8 cellular contexts compared by ENCODE assay signal in genomic region chr2:100580474-100581264, GRCh38. TPM values are rescaled to one million over a fixed set of nuclear protein-coding genes. Genes with fewer than 3 reads are reported as not detected.
DNase-seq lines count a peak whose midpoint lies in the region; ATAC-seq and TF ChIP-seq lines count a peak whose summit lies in the region.

No MANE protein-coding gene starts in this region.

- POLR2A ChIA-PET in activated CD4-positive, alpha-beta memory T cell treated with anti-CD3 and anti-CD28 coated beads, Interleukin-2, amount 10 ng/mL, durations not matched to agents 7 days and 5 days (lab: Charles Lee): interaction anchor here (0.9 to 8.2 kb wide), 8 partner anchors 9 to 63 kb away, joined by 3 to 105 read pairs (median 4); partner anchors contain the start of gene PDCL3
- POLR2A ChIA-PET in WTC11 (lab: Charles Lee): no interaction called here

- peaks cover 10% of the 10 kb centered on the region for H3K4me1 ChIP-seq in upper lobe of right lung

- H3K4me1 Mint-ChIP-seq in activated CD4-positive, alpha-beta memory T cell treated with anti-CD3 and anti-CD28 coated beads, Interleukin-2, amount 10 ng/mL, durations not matched to agents 7 days and 5 days: peaks cover 47% of the 10 kb centered on the region
- no peaks in the 10 kb centered on the region for H3K4me1 Mint-ChIP-seq in WTC11

- no peaks in the 10 kb centered on the region for H3K9me3 ChIP-seq in upper lobe of right lung

- no peaks in the 10 kb centered on the region for H3K9me3 Mint-ChIP-seq in activated CD4-positive, alpha-beta memory T cell treated with anti-CD3 and anti-CD28 coated beads, Interleukin-2, amount 10 ng/mL, durations not matched to agents 7 days and 5 days
- peaks cover 5% of the 10 kb centered on the region; the same call in 1 of the 2 replicates for H3K9me3 Mint-ChIP-seq in WTC11

- peak overlapping the region; percentile 92 for H3K27ac Mint-ChIP-seq in activated CD4-positive, alpha-beta memory T cell treated with anti-CD3 and anti-CD28 coated beads, Interleukin-2, amount 10 ng/mL, durations not matched to agents 7 days and 5 days
- no peak overlapping the region for H3K27ac Mint-ChIP-seq in WTC11

- peak overlapping the region; percentile 20 for H3K4me3 ChIP-seq in upper lobe of right lung

- peak; percentile 68 for DNase-seq in activated CD4-positive, alpha-beta memory T cell treated with anti-CD3 and anti-CD28 coated beads, Interleukin-2, amount 10 ng/mL, durations not matched to agents 7 days and 5 days
- DNase-seq in globus pallidus (ENCODE audit: low spot score) (peak; percentile 53), upper lobe of right lung (peak; percentile 69), WTC11 (ENCODE audit: low spot score) (no peak), ecto neural progenitor cell (ENCODE audit: low spot score) (no peak), DMS53 treated with DMSO at 0.1 percent for 48 hours (lab: John Stamatoyannopoulos, UW; ENCODE audit: unreplicated experiment) (no peak)

- peaks cover 2% of the 10 kb centered on the region for H3K27me3 Mint-ChIP-seq in activated CD4-positive, alpha-beta memory T cell treated with anti-CD3 and anti-CD28 coated beads, Interleukin-2, amount 10 ng/mL, durations not matched to agents 7 days and 5 days
- no peaks in the 10 kb centered on the region for H3K27me3 Mint-ChIP-seq in WTC11 (ENCODE audit: low read depth)

- H3K27ac ChIP-seq in upper lobe of right lung: peak overlapping the region; percentile 59

- H3K27me3 ChIP-seq in upper lobe of right lung: no peaks in the 10 kb centered on the region

- peak; percentile 56 for ATAC-seq in GM19468 (IDR thresholded peaks at IDR 0.05; ENCODE audit: extremely low read depth, unreplicated experiment)
- ATAC-seq in HG03520 (IDR thresholded peaks at IDR 0.05; ENCODE audit: unreplicated experiment): peak; percentile 70
- peak; percentile 93 for ATAC-seq in upper lobe of right lung
- ATAC-seq in WTC11: no peak

- peaks cover 19% of the 10 kb centered on the region for H3K36me3 ChIP-seq in upper lobe of right lung

- H3K4me3 Mint-ChIP-seq in activated CD4-positive, alpha-beta memory T cell treated with anti-CD3 and anti-CD28 coated beads, Interleukin-2, amount 10 ng/mL, durations not matched to agents 7 days and 5 days: peak overlapping the region; percentile 63
- H3K4me3 Mint-ChIP-seq in WTC11: no peak overlapping the region

- CTCF ChIA-PET in activated CD4-positive, alpha-beta memory T cell treated with anti-CD3 and anti-CD28 coated beads, Interleukin-2, amount 10 ng/mL, durations not matched to agents 7 days and 5 days (lab: Charles Lee): interaction anchor here (0.7 to 2.5 kb wide), 11 partner anchors 10 to 39 kb away, joined by 3 to 17 read pairs (median 4); partner anchors contain the start of gene PDCL3
- CTCF ChIA-PET in WTC11 (lab: Charles Lee): interaction anchor here (1.3 kb wide), 1 partner anchor 17 kb away, joined by 3 read pairs; no protein-coding TSS in a partner anchor

- no peak for TF ChIP-seq CTCF in upper lobe of right lung (IDR thresholded peaks at IDR 0.05)
- no peak for TF ChIP-seq CTCF in WTC11 (IDR thresholded peaks at IDR 0.05)

- intact Hi-C loops in upper lobe of right lung (cut with DNase I): no loop called here

- peaks cover 16% of the 10 kb centered on the region for H3K36me3 Mint-ChIP-seq in activated CD4-positive, alpha-beta memory T cell treated with anti-CD3 and anti-CD28 coated beads, Interleukin-2, amount 10 ng/mL, durations not matched to agents 7 days and 5 days (ENCODE audit: low read depth)
- H3K36me3 Mint-ChIP-seq in WTC11: peaks cover 7% of the 10 kb centered on the region

TF ChIP-seq in WTC11, 78 proteins besides CTCF, POLR2A, EP300 and RAD21:
- TF ChIP-seq SMAD3 (CRISPR knock-in tag; IDR thresholded peaks at IDR 0.05; ENCODE audit: borderline replicate concordance) (no peak), ZNF671 (CRISPR knock-in tag; IDR thresholded peaks at IDR 0.05) (no peak), E2F1 (CRISPR knock-in tag; IDR thresholded peaks at IDR 0.05) (no peak), HMGXB4 (CRISPR knock-in tag; IDR thresholded peaks at IDR 0.05) (no peak), PREB (CRISPR knock-in tag; IDR thresholded peaks at IDR 0.05; ENCODE audit: borderline replicate concordance) (no peak), ZNF232 (CRISPR knock-in tag; IDR thresholded peaks at IDR 0.05) (no peak), ZNF532 (CRISPR knock-in tag; IDR thresholded peaks at IDR 0.05; ENCODE audit: borderline replicate concordance) (no peak), E2F4 (CRISPR knock-in tag; IDR thresholded peaks at IDR 0.05; ENCODE audit: borderline replicate concordance, low read depth) (no peak), PRRX2 (CRISPR knock-in tag; IDR thresholded peaks at IDR 0.05) (no peak), ZNF317 (CRISPR knock-in tag; IDR thresholded peaks at IDR 0.05; ENCODE audit: borderline replicate concordance, low read depth) (no peak), TP53 (CRISPR knock-in tag; IDR thresholded peaks at IDR 0.05) (no peak)

RNA-seq across cellular contexts. Expression of gene PDCL3, which starts 17.9 kb away (rescaled TPM):
- total RNA-seq in activated CD4-positive, alpha-beta memory T cell treated with anti-CD3 and anti-CD28 coated beads, Interleukin-2, amount 10 ng/mL, durations not matched to agents 7 days and 5 days: 10 to 100 TPM; 39.6 to 40.4 TPM
- total RNA-seq in upper lobe of right lung (21.6 TPM), WTC11 (2021) (22.0 to 22.9 TPM (median 22.1 TPM) in 3 replicates)

Comparison
In these comparisons a context has a peak if more than half of its experiments do, and no peak if none do; other contexts are left out.
1. DNase-seq: peak in activated CD4-positive, alpha-beta memory T cell treated with anti-CD3 and anti-CD28 coated beads, Interleukin-2, amount 10 ng/mL, durations not matched to agents 7 days and 5 days (single experiment), globus pallidus (single experiment) and upper lobe of right lung (single experiment); none in WTC11 (single experiment), ecto neural progenitor cell (single experiment) and DMS53 treated with DMSO at 0.1 percent for 48 hours (single experiment).